16 cellular contexts compared by ENCODE assay signal in genomic region chr3:74469151-74469550, GRCh38.
"Had no signal": no experiment of that assay in that cellular context is flagged by ENCODE, and none has a peak within 500 bp of the region (broad histone marks: within the 10 kb centered on the region; RNA-seq: fewer than 3 reads in every experiment).

No MANE protein-coding gene starts in this region.

- DNase-seq: activated CD4-positive, alpha-beta memory T cell treated with anti-CD3 and anti-CD28 coated beads, Interleukin-2, amount 10 ng/mL, durations not matched to agents 7 days and 5 days; activated CD4-positive, alpha-beta T cell treated with anti-CD3 and anti-CD28 coated beads for 48 hours; activated CD4-positive, CD25-positive, alpha-beta regulatory T cell; activated CD8-positive, alpha-beta memory T cell treated with anti-CD3 and anti-CD28 coated beads, Interleukin-2, amount 10 ng/mL, durations not matched to agents 7 days and 5 days; activated naive CD4-positive, alpha-beta T cell; activated naive CD8-positive, alpha-beta T cell treated with anti-CD3 and anti-CD28 coated beads for 36 hours; amniotic stem cell; effector CD8-positive, alpha-beta T cell; islet precursor cell; lower lobe of right lung; nucleus accumbens; transverse colon had no signal

- H3K4me3 ChIP-seq: cardiac muscle cell, hepatocyte, lower lobe of right lung, right atrium auricular region, transverse colon, vagina had no signal
